Comparison of ENCODE assay signal across 27 cellular contexts in genomic region chr11:1224109-1224485, GRCh38. TPM values are rescaled to one million over a fixed set of nuclear protein-coding genes. Genes with fewer than 3 reads are reported as not detected.
DNase-seq lines count a peak whose midpoint lies in the region; ATAC-seq, FAIRE-seq and TF ChIP-seq lines count a peak whose summit lies in the region.
"Had no signal": no experiment of that assay in that cellular context is flagged by ENCODE, and none has a peak within 500 bp of the region (broad histone marks: within the 10 kb centered on the region; RNA-seq: fewer than 3 reads in every experiment).

No MANE protein-coding gene starts in this region.

- intact Hi-C loops in right lobe of liver (cut with DNase I) (no loop called here), HepG2 (cut with micrococcal nuclease; ENCODE audit: unreplicated experiment) (no loop called here), colonic mucosa (cut with DNase I) (no loop called here), transverse colon (cut with DNase I; ENCODE audit: low total_unique reads) (no loop called here)

- POLR2A ChIA-PET in HepG2 (lab: Yijun Ruan, JAX), result no interaction called here

- no peaks in the 10 kb centered on the region for H3K79me2 ChIP-seq in HepG2 (ENCODE audit: insufficient read depth, low read length)

- H3K4me1 ChIP-seq in right lobe of liver, result no peaks in the 10 kb centered on the region
- H3K4me1 ChIP-seq in HepG2 (ENCODE audit: insufficient read depth, low read length), result peaks cover 30% of the 10 kb centered on the region
- peaks cover 15% of the 10 kb centered on the region for H3K4me1 ChIP-seq in colonic mucosa
- H3K4me1 ChIP-seq in mucosa of rectum (ENCODE audit: control insufficient read depth in 2 of 2, insufficient read depth in 2 of 2, low read length in 2 of 2), result peaks cover 33 to 47% of the 10 kb centered on the region in 2 donors
- H3K4me1 ChIP-seq in transverse colon, result peaks cover 0 to 49% (median 47%) of the 10 kb centered on the region in 4 donors

- H4K20me1 ChIP-seq in HepG2 (ENCODE audit: insufficient read depth, low read length), result peaks cover 13% of the 10 kb centered on the region; the same call in 1 of the 2 replicates

- 20% methylated on average over 1 of the region's 7 CpGs for WGBS in right lobe of liver (ENCODE audit: insufficient coverage, low coverage, low lambda C conversion rate, missing lambda C conversion rate)
- WGBS in HepG2 (ENCODE audit: low lambda C conversion rate), result 30% methylated on average over 1 of the region's 7 CpGs
- 18% methylated on average over 6 of the region's 7 CpGs; no CpG with 5 or more reads in 1 of the 2 donors for WGBS in transverse colon (ENCODE audit: low coverage in 1 of 2), 2 donors

- peak in 2 of 3 donors; percentile 12 to 13 for DNase-seq in right lobe of liver
- no peak for DNase-seq in HepG2 (ENCODE audit: low spot score)
- DNase-seq in colonic mucosa, result no peak
- DNase-seq in transverse colon, result no peak
- DNase-seq in NCI-H510A (lab: John Stamatoyannopoulos, UW), result no peak
- DNase-seq: activated CD4-positive, alpha-beta T cell treated with anti-CD3 and anti-CD28 coated beads for 48 hours; activated CD8-positive, alpha-beta memory T cell treated with anti-CD3 and anti-CD28 coated beads, Interleukin-2, amount 10 ng/mL, durations not matched to agents 7 days and 5 days; activated naive CD8-positive, alpha-beta T cell treated with anti-CD3 and anti-CD28 coated beads for 36 hours; DMS 273 treated with DMSO at 0.1 percent for 48 hours; effector CD4-positive, alpha-beta T cell; GDM1; mesenchymal stem cell; NCI-H1694 treated with DMSO at 0.1 percent for 48 hours; NCI-H748 treated with DMSO at 0.1 percent for 48 hours; SIG-M5; stimulated activated CD4-positive, alpha-beta T cell treated with anti-CD3 and anti-CD28 coated beads, Interleukin-4, amount 100 ng/mL, for 1 hour; stimulated activated naive CD4-positive, alpha-beta T cell had no signal

- no TSS peak for BruUV-seq in HepG2 (replicated peaks; lab: Mats Ljungman, UMichigan)

- no peak for ATAC-seq in right lobe of liver
- ATAC-seq in HepG2, result no peak
- no peak for ATAC-seq in GM19035 (IDR thresholded peaks at IDR 0.05; ENCODE audit: unreplicated experiment)
- ATAC-seq in GM18858 (IDR thresholded peaks at IDR 0.05; ENCODE audit: unreplicated experiment), result no peak
- ATAC-seq: activated CD8-positive, alpha-beta memory T cell treated with anti-CD3 and anti-CD28 coated beads, Interleukin-2, amount 10 ng/mL, durations not matched to agents 7 days and 5 days; naive thymus-derived CD8-positive, alpha-beta T cell had no signal

- H3K36me3 ChIP-seq in right lobe of liver (no peaks in the 10 kb centered on the region), HepG2 (replicated peaks in 1 of 2; ENCODE audit: control insufficient read depth in 1 of 2, insufficient read depth in 2 of 2, low read length in 2 of 2) (no peaks in the 10 kb centered on the region), colonic mucosa (no peaks in the 10 kb centered on the region), mucosa of rectum (ENCODE audit: control insufficient read depth in 2 of 2, insufficient read depth in 2 of 2, low read length in 2 of 2) (no peaks in the 10 kb centered on the region), transverse colon (no peaks in the 10 kb centered on the region)
- H3K36me3 ChIP-seq: thoracic aorta had no signal

- TF ChIP-seq EP300 in HepG2 (IDR thresholded peaks at IDR 0.05; ENCODE audit: low read depth in 2 of 2, low read length in 2 of 2), result no peak
- TF ChIP-seq EP300 in HepG2 (CRISPR knock-in tag; IDR thresholded peaks at IDR 0.05; ENCODE audit: borderline replicate concordance), result no peak
- TF ChIP-seq EP300 in transverse colon (IDR thresholded peaks at IDR 0.05; ENCODE audit: low read depth), result no peak

- H3K27me3 ChIP-seq in right lobe of liver (no peaks in the 10 kb centered on the region), HepG2 (ENCODE audit: control insufficient read depth in 1 of 2, insufficient read depth in 2 of 2, low read length in 2 of 2) (peaks cover 14 to 49% of the 10 kb centered on the region in 2 experiments), colonic mucosa (no peaks in the 10 kb centered on the region), mucosa of rectum (ENCODE audit: control insufficient read depth in 2 of 2, insufficient read depth in 2 of 2, low read length in 2 of 2) (no peaks in the 10 kb centered on the region), transverse colon (peaks cover 26% of the 10 kb centered on the region)

- no peak overlapping the region for H3K4me2 ChIP-seq in HepG2 (ENCODE audit: low read depth, low read length)
- H3K4me2 ChIP-seq: KMS-11 had no signal

- no peak overlapping the region for H2AFZ ChIP-seq in HepG2 (ENCODE audit: low read length)

- in situ Hi-C loops in HepG2 (cut with HindIII; ENCODE audit: extremely low pct_ligation_motif_present, low pct_unique_long_range_greater_than_20kb), result no loop called here
- in situ Hi-C loops in transverse colon (cut with MboI; ENCODE audit: low pct_ligation_motif_present in 1 of 4, low pct_unique_long_range_greater_than_20kb in 1 of 4, low sequenced_read_pairs in 3 of 4), result loop anchor here in 2 of 4 donors (25.0 kb wide), 1 partner anchor 288 kb away; no protein-coding TSS in a partner anchor

- FAIRE-seq in HepG2 (lab: Jason Lieb, UNC), result no peak
- FAIRE-seq: frontal cortex, keratinocyte had no signal

- no peak overlapping the region for H3K27ac ChIP-seq in right lobe of liver
- H3K27ac ChIP-seq in HepG2 (ENCODE audit: extremely low read length, insufficient read depth, low read length), result no peak overlapping the region
- peak overlapping the region; percentile 59 for H3K27ac ChIP-seq in colonic mucosa
- peak overlapping the region; percentile 70 to 74 for H3K27ac ChIP-seq in mucosa of rectum (ENCODE audit: low read depth in 2 of 2, low read length in 2 of 2)
- H3K27ac ChIP-seq in transverse colon, result peak overlapping the region; percentile 66 to 94 (median 78)
- H3K27ac ChIP-seq: KMS-11, thoracic aorta had no signal

- H3K9me3 ChIP-seq in right lobe of liver (no peaks in the 10 kb centered on the region), HepG2 (ENCODE audit: low read length) (no peaks in the 10 kb centered on the region), colonic mucosa (no peaks in the 10 kb centered on the region), mucosa of rectum (ENCODE audit: control insufficient read depth in 2 of 2, low read length in 2 of 2) (no peaks in the 10 kb centered on the region), transverse colon (no peaks in the 10 kb centered on the region)
- H3K9me3 ChIP-seq: thoracic aorta had no signal

- TF ChIP-seq CTCF in right lobe of liver (IDR thresholded peaks at IDR 0.05) (no peak), HepG2 (CRISPR knock-in tag; IDR thresholded peaks at IDR 0.05) (no peak), colonic mucosa (IDR thresholded peaks at IDR 0.05) (no peak), transverse colon (IDR thresholded peaks at IDR 0.05) (no peak)

- H3K9ac ChIP-seq in HepG2 (ENCODE audit: insufficient read depth, low read depth, low read length), result no peak overlapping the region
- peak overlapping the region; percentile 72 to 79 for H3K9ac ChIP-seq in colonic mucosa (ENCODE audit: low read depth in 2 of 2, low read length in 2 of 2)
- peak overlapping the region in 1 of 2 donors; percentile 71 for H3K9ac ChIP-seq in mucosa of rectum (ENCODE audit: low read depth in 1 of 2, low read length in 2 of 2)
- H3K9ac ChIP-seq: KMS-11 had no signal

- no peak overlapping the region for H3K4me3 ChIP-seq in right lobe of liver
- H3K4me3 ChIP-seq in HepG2 (replicated peaks in 1 of 3; ENCODE audit: insufficient read depth in 1 of 3, low read depth in 2 of 3, low read length in 3 of 3), result no peak overlapping the region
- peak overlapping the region; percentile 42 for H3K4me3 ChIP-seq in colonic mucosa
- peak overlapping the region; percentile 54 to 61 for H3K4me3 ChIP-seq in mucosa of rectum (ENCODE audit: low read length in 2 of 2)
- H3K4me3 ChIP-seq in transverse colon, result peak overlapping the region in 3 of 4 donors; percentile 8 to 37 (median 34)
- H3K4me3 ChIP-seq: thoracic aorta had no signal

- no peak for TF ChIP-seq RAD21 in HepG2 (CRISPR knock-in tag; IDR thresholded peaks at IDR 0.05)

- no peak for TF ChIP-seq POLR2A in right lobe of liver (IDR thresholded peaks at IDR 0.05)
- TF ChIP-seq POLR2A in HepG2 (IDR thresholded peaks at IDR 0.05; ENCODE audit: insufficient read depth in 1 of 2, low read depth in 2 of 2, low read length in 2 of 2), result no peak
- no peak for TF ChIP-seq POLR2A in transverse colon (IDR thresholded peaks at IDR 0.05)

- CTCF ChIA-PET in HepG2 (lab: Yijun Ruan, JAX; ENCODE audit: low intra/inter-chr PET ratio, low total read pairs), result no interaction called here

TF ChIP-seq in HepG2, 621 proteins besides CTCF, POLR2A, EP300 and RAD21 (continues in another document):
- TF ChIP-seq FOXK1 (CRISPR knock-in tag; IDR thresholded peaks at IDR 0.05; ENCODE audit: borderline replicate concordance, low read depth), result no peak

RNA-seq across cellular contexts. Expression of gene MUC5B, which starts 1.2 kb away (rescaled TPM):
- 1 to 10 TPM in 2 of 6 experiments, under 1 TPM in 4; 0.06 to 3.7 (median 0.78) TPM for total RNA-seq in right lobe of liver
- not detected in 2 replicates for total RNA-seq in HepG2 (2016; rRNA removed; fragmentation: Illumina TruSeq; extraction: Trizol)
- total RNA-seq in HepG2 (2016; cell fraction: cytosol; rRNA removed; fragmentation: Illumina TruSeq; extraction: Trizol; ENCODE audit: low read depth), result under 0.01 TPM in 1 of 2 replicates, not detected in the other
- not detected in 2 replicates for total RNA-seq in HepG2 (2016; cell fraction: insoluble cytoplasmic fraction; rRNA removed; fragmentation: Illumina TruSeq; extraction: Trizol)
- total RNA-seq in HepG2 (2016; cell fraction: membrane; rRNA removed; fragmentation: Illumina TruSeq; extraction: Trizol), result not detected in 2 replicates
- not detected in 2 replicates for total RNA-seq in HepG2 (2016; cell fraction: nucleus; rRNA removed; fragmentation: Illumina TruSeq; extraction: Trizol)
- polyA plus RNA-seq in HepG2 (2011; rRNA removed), result 0.01 and 0.05 TPM in 2 replicates
- under 0.01 and 0.01 TPM in 2 replicates for polyA plus RNA-seq in HepG2 (2011; cell fraction: cytosol; rRNA removed)
- polyA plus RNA-seq in HepG2 (2011; cell fraction: nucleus; rRNA removed), result 0.18 and 0.99 TPM in 2 replicates
- polyA plus RNA-seq in HepG2 (2012), result 2.3 and 3.1 TPM in 2 replicates
- not detected in 2 replicates for polyA plus RNA-seq in HepG2 (2016; cell fraction: cytosol; fragmentation: Illumina TruSeq; extraction: Trizol; ENCODE audit: low read depth)
- polyA plus RNA-seq in HepG2 (2016; cell fraction: insoluble cytoplasmic fraction; fragmentation: Illumina TruSeq; extraction: Trizol; ENCODE audit: low read depth), result not detected in 2 replicates
- not detected in 2 replicates for polyA plus RNA-seq in HepG2 (2016; cell fraction: membrane; fragmentation: Illumina TruSeq; extraction: Trizol; ENCODE audit: low read depth)
- polyA plus RNA-seq in HepG2 (2016; cell fraction: nucleus; fragmentation: Illumina TruSeq; extraction: Trizol; ENCODE audit: insufficient read depth, low read depth), result not detected in 2 replicates
- polyA minus RNA-seq in HepG2 (2011; rRNA and poly(A)+ RNA removed; ENCODE audit: low replicate concordance), result 0.02 and 0.06 TPM in 2 replicates
- polyA minus RNA-seq in HepG2 (2011; cell fraction: cytosol; rRNA and poly(A)+ RNA removed), result 0.69 TPM in 1 of 2 replicates, not detected in the other
- polyA minus RNA-seq in HepG2 (2011; cell fraction: nucleus; rRNA and poly(A)+ RNA removed), result 0.26 and 0.50 TPM in 2 replicates
- 100 to 1,000 TPM; 285 to 655 TPM for total RNA-seq in colonic mucosa
- total RNA-seq in transverse colon, result 100 to 1,000 TPM in 2 of 4 donors, 10 to 100 TPM in 2; 58.0 to 825 (median 85.6) TPM
- total RNA-seq: activated CD8-positive, alpha-beta memory T cell treated with anti-CD3 and anti-CD28 coated beads, Interleukin-2, amount 10 ng/mL, durations not matched to agents 7 days and 5 days; activated naive CD8-positive, alpha-beta T cell treated with anti-CD3 and anti-CD28 coated beads for 36 hours; activated T-helper 1 cell treated with anti-CD3 and anti-CD28 coated beads, Interleukin-12 subunit alpha, Interleukin-12 subunit beta, Interleukin-2, Interleukin-4 antibody, amounts not matched to agents 30 ng/mL and 10 ng/mL and 1 ng/mL, durations not matched to agents 14 hours and 24 hours and 36 hours; CD4-positive, alpha-beta T cell; frontal cortex; naive thymus-derived CD8-positive, alpha-beta T cell; thoracic aorta had no signal
- polyA plus RNA-seq: keratinocyte; naive thymus-derived CD8-positive, alpha-beta T cell had no signal

Comparison
In these comparisons a context has a peak if more than half of its experiments do, and no peak if none do; other contexts are left out.
1. DNase-seq: peak in right lobe of liver (2 of 3); none in HepG2 (single experiment), colonic mucosa (single experiment), transverse colon (single experiment) and NCI-H510A (single experiment).
2. H3K27ac ChIP-seq: peak in colonic mucosa (single experiment), mucosa of rectum (2 of 2) and transverse colon (4 of 4); none in right lobe of liver (0 of 3) and HepG2 (single experiment).
3. H3K4me3 ChIP-seq: peak in colonic mucosa (single experiment), mucosa of rectum (2 of 2) and transverse colon (3 of 4); none in right lobe of liver (0 of 3) and HepG2 (0 of 3).
4. RNA of gene MUC5B, which starts 1.2 kb away (total RNA-seq): 285 to 655 TPM in colonic mucosa and 58.0 to 825 TPM in transverse colon; 0.06 to 3.7 TPM in right lobe of liver and under 0.01 TPM in HepG2; every median in the first group is over 10 times any median in the second.